Comparison of ENCODE assay signal across 9 cellular contexts in the genomic region with DNA sequence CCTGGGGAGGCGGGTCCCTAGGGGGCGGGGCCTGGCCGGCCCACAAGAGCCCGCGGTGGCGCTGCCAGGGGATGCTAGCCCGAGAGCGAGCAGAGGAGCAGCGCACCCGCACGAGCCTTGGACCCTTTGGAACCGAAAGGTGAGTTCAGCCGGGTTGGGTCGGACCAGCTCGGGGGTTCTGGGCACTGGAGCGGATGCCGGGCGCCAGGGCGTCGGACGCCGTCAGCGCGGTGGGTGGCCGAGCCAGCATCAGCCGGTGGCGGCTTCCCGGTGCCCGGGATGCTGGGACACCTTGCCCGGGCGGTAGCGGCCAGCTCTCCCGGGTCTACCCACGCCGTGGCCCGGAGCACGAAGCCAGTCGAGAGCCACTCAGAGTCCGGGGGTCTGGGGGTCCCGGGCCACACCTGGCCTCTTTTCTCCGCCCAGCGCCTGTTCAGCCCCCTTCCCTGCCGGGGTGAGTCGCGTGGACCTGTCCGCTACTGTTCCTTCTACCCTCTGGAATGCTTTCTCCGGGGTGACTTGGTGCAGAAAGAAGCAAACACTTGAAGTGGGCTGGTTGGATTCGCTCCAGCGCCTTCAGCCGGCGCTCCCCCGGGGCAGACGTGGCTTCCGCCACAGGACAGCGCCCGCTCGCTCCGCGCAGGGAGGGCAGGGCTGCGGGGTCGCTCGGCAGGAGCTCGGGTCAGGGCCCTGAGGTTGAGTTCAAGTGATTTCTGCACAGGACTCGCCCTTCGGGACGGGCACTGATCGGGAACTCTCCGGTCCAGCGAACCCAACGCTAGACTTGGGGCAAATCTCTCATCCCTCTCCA. TPM values are rescaled to one million over a fixed set of nuclear protein-coding genes. Genes with fewer than 3 reads are reported as not detected.
DNase-seq lines count a peak whose midpoint lies in the region; ATAC-seq and TF ChIP-seq lines count a peak whose summit lies in the region.
"Had no signal": no experiment of that assay in that cellular context is flagged by ENCODE, and none has a peak within 500 bp of the region (broad histone marks: within the 10 kb centered on the region; RNA-seq: fewer than 3 reads in every experiment).

A gene with protein sequence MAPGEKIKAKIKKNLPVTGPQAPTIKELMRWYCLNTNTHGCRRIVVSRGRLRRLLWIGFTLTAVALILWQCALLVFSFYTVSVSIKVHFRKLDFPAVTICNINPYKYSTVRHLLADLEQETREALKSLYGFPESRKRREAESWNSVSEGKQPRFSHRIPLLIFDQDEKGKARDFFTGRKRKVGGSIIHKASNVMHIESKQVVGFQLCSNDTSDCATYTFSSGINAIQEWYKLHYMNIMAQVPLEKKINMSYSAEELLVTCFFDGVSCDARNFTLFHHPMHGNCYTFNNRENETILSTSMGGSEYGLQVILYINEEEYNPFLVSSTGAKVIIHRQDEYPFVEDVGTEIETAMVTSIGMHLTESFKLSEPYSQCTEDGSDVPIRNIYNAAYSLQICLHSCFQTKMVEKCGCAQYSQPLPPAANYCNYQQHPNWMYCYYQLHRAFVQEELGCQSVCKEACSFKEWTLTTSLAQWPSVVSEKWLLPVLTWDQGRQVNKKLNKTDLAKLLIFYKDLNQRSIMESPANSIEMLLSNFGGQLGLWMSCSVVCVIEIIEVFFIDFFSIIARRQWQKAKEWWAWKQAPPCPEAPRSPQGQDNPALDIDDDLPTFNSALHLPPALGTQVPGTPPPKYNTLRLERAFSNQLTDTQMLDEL (plus strand): TSS at position 71 of the 811 bp plus-strand sequence. CDS start 3,527 bp downstream, outside the sequence.

- peak within 1 kb of the TSS; percentile 8 to 88 (median 71) for H3K4me3 Mint-ChIP-seq in naive thymus-derived CD8-positive, alpha-beta T cell
- H3K4me3 Mint-ChIP-seq: dendritic cell treated with granulocyte-macrophage colony-stimulating factor and Interleukin-4, amounts not matched to agents 40 ng/mL and 50 ng/mL, for 4 days had no signal

- 6% methylated on average over 70 of the region's 70 CpGs for WGBS in ectodermal cell, 2 experiments

- peak within 1 kb of the TSS; percentile 17; the same call in 1 of the 2 replicates for H3K4me3 ChIP-seq in BJ (ENCODE audit: low read depth, low read length)
- peak within 1 kb of the TSS; percentile 19 for H3K4me3 ChIP-seq in ectodermal cell (ENCODE audit: insufficient read depth, low read depth, low read length)

- H3K27ac Mint-ChIP-seq in naive thymus-derived CD8-positive, alpha-beta T cell, result no peak within 1 kb of the TSS
- H3K27ac Mint-ChIP-seq: dendritic cell treated with granulocyte-macrophage colony-stimulating factor and Interleukin-4, amounts not matched to agents 40 ng/mL and 50 ng/mL, for 4 days had no signal

- POLR2A ChIA-PET in BJ (lab: Charles Lee), result no interaction called here
- POLR2A ChIA-PET in naive thymus-derived CD8-positive, alpha-beta T cell (lab: Charles Lee), result no interaction called here

- peaks cover 5 to 17% (median 15%) of the 10 kb centered on the region in 4 donors for H3K4me1 Mint-ChIP-seq in naive thymus-derived CD8-positive, alpha-beta T cell

- no peak within 1 kb of the TSS for H3K27ac ChIP-seq in ectodermal cell (ENCODE audit: insufficient read depth, low read depth, low read length, poor library complexity, severe bottlenecking)

- peaks cover 35 to 76% (median 56%) of the 10 kb centered on the region in 5 donors for H3K27me3 Mint-ChIP-seq in naive thymus-derived CD8-positive, alpha-beta T cell

- CTCF ChIA-PET in BJ (lab: Yijun Ruan, JAX), result interaction anchor here (0.7 to 15.0 kb wide), 11 partner anchors 9 to 268 kb away, joined by 3 to 292 read pairs (median 3); no protein-coding TSS in a partner anchor

- ATAC-seq in GM19324 (IDR thresholded peaks at IDR 0.05; ENCODE audit: low FRiP score, unreplicated experiment), result peak; percentile 27
- no peak for ATAC-seq in naive thymus-derived CD8-positive, alpha-beta T cell

- DNase-seq in BJ (ENCODE audit: low read depth), result no peak
- DNase-seq in NCI-H187 treated with DMSO at 0.1 percent for 48 hours (lab: John Stamatoyannopoulos, UW), result peak; percentile 12
- peak in 2 of 10 donors; percentile 2 to 7 for DNase-seq in naive thymus-derived CD8-positive, alpha-beta T cell
- no peak for DNase-seq in GDM1 (lab: John Stamatoyannopoulos, UW)
- DNase-seq in NCI-H128 (lab: John Stamatoyannopoulos, UW; ENCODE audit: unreplicated experiment), result no peak
- no peak for DNase-seq in DMS153 (lab: John Stamatoyannopoulos, UW)

- no peaks in the 10 kb centered on the region for H3K4me1 ChIP-seq in ectodermal cell (ENCODE audit: control insufficient read depth, insufficient read depth, low read length)

- H3K9me3 Mint-ChIP-seq in naive thymus-derived CD8-positive, alpha-beta T cell, result no peaks in the 10 kb centered on the region
- H3K9me3 Mint-ChIP-seq: dendritic cell treated with granulocyte-macrophage colony-stimulating factor and Interleukin-4, amounts not matched to agents 40 ng/mL and 50 ng/mL, for 4 days had no signal

- no peaks in the 10 kb centered on the region for H3K36me3 Mint-ChIP-seq in naive thymus-derived CD8-positive, alpha-beta T cell

- no peak for TF ChIP-seq CTCF in BJ (IDR thresholded peaks at IDR 0.05; ENCODE audit: insufficient read depth, low read depth, low read length)

- H3K9me3 ChIP-seq in ectodermal cell (ENCODE audit: control insufficient read depth, low read length), result no peaks in the 10 kb centered on the region

- H3K36me3 ChIP-seq in BJ (ENCODE audit: control insufficient read depth, insufficient read depth, low read length) (no peaks in the 10 kb centered on the region), ectodermal cell (ENCODE audit: control insufficient read depth, insufficient read depth, low read length) (no peaks in the 10 kb centered on the region)

- peaks cover 21% of the 10 kb centered on the region for H3K27me3 ChIP-seq in BJ (ENCODE audit: control insufficient read depth, insufficient read depth, low read length)
- H3K27me3 ChIP-seq in ectodermal cell (ENCODE audit: control insufficient read depth, insufficient read depth, low read length, poor library complexity, severe bottlenecking), result peaks cover 49% of the 10 kb centered on the region

RNA-seq across cellular contexts. Expression of the gene that starts here (rescaled TPM):
- polyA plus RNA-seq in BJ (2011; rRNA removed), result not detected in 2 replicates
- not detected in 2 replicates for polyA minus RNA-seq in BJ (2011; rRNA and poly(A)+ RNA removed)
- polyA plus RNA-seq in ectodermal cell (2013, experiment 1 of 4), result not detected
- not detected for polyA plus RNA-seq in ectodermal cell (2013, experiment 2 of 4)
- not detected for polyA plus RNA-seq in ectodermal cell (2013, experiment 3 of 4)
- polyA plus RNA-seq in ectodermal cell (2013, experiment 4 of 4), result not detected
- total RNA-seq in naive thymus-derived CD8-positive, alpha-beta T cell, result not detected
- not detected for polyA plus RNA-seq in naive thymus-derived CD8-positive, alpha-beta T cell
